ENCODE assay signal across 1 cellular context in genomic region chr2:216405588-216405987, GRCh38.
TF ChIP-seq lines count a peak whose summit lies in the region.

No MANE protein-coding gene starts in this region.

TF ChIP-seq in GM23338, 12 proteins besides CTCF, POLR2A, EP300 and RAD21 (continued from another document):
- TF ChIP-seq ZNF462 (CRISPR knock-in tag; IDR thresholded peaks at IDR 0.05) (no peak), STAT1 (IDR thresholded peaks at IDR 0.05; ENCODE audit: unreplicated experiment) (no peak), EZH2 (IDR thresholded peaks at IDR 0.05; ENCODE audit: low read depth, unreplicated experiment) (no peak), ETS1 (IDR thresholded peaks at IDR 0.05) (no peak), ZNF331 (CRISPR knock-in tag; IDR thresholded peaks at IDR 0.05; ENCODE audit: low read depth) (no peak), ZNF114 (CRISPR knock-in tag; IDR thresholded peaks at IDR 0.05) (no peak), EZH2phosphoT487 (IDR thresholded peaks at IDR 0.05; ENCODE audit: unreplicated experiment) (no peak), JUNB (IDR thresholded peaks at IDR 0.05; ENCODE audit: unreplicated experiment) (no peak)
